ENCODE assay signal across 7 cellular contexts in genomic region chr16:1244281-1244850, GRCh38. TPM values are rescaled to one million over a fixed set of nuclear protein-coding genes. Genes with fewer than 3 reads are reported as not detected.
"Had no signal": no experiment of that assay in that cellular context is flagged by ENCODE, and none has a peak within 500 bp of the region (broad histone marks: within the 10 kb centered on the region; RNA-seq: fewer than 3 reads in every experiment).

No MANE protein-coding gene starts in this region.

RNA-seq across cellular contexts. Expression of gene TPSAB1, which starts 3.9 kb away (rescaled TPM):
- total RNA-seq: K562, LHCN-M2, MCF 10A, OCI-LY7, PC-3, SK-MEL-5 had no signal
- polyA plus RNA-seq: IgD-negative memory B cell, K562 had no signal

RNA-seq across cellular contexts. Expression of gene TPSD1, which starts 11.5 kb away (rescaled TPM):
- total RNA-seq: K562, LHCN-M2, MCF 10A, OCI-LY7, PC-3, SK-MEL-5 had no signal
- polyA plus RNA-seq: IgD-negative memory B cell, K562 had no signal

RNA-seq across cellular contexts. Expression of gene TPSB2, which starts 14.4 kb away (rescaled TPM):
- total RNA-seq: LHCN-M2, MCF 10A, OCI-LY7, PC-3, SK-MEL-5 had no signal
- polyA plus RNA-seq: IgD-negative memory B cell, K562 had no signal

RNA-seq across cellular contexts. Expression of gene TPSG1, which starts 19.3 kb away (rescaled TPM):
- total RNA-seq: K562, LHCN-M2, MCF 10A, OCI-LY7, PC-3, SK-MEL-5 had no signal
- polyA plus RNA-seq: IgD-negative memory B cell, K562 had no signal
